2 cellular contexts compared by ENCODE assay signal in the genomic region with DNA sequence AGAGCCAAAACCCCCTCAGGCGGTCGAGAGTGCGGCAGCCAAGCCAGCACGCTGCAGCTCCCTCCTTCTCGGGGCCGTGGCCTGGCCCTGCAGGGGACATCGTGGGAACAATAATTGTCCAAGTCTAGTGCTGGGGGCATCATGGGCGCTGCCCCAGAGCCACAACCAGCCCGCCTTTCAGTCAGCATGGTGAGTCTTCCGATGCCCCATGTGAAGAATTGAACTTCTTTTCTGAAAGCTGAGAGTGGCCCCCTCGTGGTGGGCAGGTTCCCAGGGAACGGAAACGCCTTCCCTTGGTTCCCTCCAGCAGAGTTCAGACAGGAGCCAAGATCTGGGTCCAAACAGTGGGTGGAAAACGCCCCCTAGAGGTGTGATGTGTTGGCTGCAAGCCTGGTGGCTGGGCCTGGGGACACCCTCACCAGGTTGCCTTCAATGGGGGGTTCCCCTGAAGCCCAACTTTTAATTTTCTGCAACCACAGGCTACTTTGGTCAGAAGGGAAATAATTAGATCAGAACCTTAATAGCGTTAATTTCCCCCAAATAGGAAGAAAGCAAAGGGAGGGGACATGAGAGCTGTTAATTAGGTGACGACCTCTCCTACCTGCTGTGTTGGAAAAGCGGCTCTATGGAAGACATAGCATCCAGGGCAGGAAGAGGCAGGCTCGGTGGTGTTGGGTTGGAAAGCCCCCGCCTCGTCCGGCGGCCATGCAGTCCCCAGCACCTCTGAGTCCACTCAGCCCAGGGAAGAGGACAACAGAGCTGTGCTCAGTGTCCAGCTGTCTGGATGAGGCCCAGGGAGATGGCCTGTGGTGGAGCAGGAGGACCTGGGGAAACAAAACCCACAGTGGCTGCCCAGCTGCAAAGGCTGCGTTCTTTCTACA.
TF ChIP-seq lines count a peak whose summit lies in the region.

No MANE protein-coding gene starts in this region.

TF ChIP-seq in Ishikawa, 13 proteins besides CTCF, POLR2A, EP300 and RAD21 (continued from another document):
- TF ChIP-seq, protein P1, sequence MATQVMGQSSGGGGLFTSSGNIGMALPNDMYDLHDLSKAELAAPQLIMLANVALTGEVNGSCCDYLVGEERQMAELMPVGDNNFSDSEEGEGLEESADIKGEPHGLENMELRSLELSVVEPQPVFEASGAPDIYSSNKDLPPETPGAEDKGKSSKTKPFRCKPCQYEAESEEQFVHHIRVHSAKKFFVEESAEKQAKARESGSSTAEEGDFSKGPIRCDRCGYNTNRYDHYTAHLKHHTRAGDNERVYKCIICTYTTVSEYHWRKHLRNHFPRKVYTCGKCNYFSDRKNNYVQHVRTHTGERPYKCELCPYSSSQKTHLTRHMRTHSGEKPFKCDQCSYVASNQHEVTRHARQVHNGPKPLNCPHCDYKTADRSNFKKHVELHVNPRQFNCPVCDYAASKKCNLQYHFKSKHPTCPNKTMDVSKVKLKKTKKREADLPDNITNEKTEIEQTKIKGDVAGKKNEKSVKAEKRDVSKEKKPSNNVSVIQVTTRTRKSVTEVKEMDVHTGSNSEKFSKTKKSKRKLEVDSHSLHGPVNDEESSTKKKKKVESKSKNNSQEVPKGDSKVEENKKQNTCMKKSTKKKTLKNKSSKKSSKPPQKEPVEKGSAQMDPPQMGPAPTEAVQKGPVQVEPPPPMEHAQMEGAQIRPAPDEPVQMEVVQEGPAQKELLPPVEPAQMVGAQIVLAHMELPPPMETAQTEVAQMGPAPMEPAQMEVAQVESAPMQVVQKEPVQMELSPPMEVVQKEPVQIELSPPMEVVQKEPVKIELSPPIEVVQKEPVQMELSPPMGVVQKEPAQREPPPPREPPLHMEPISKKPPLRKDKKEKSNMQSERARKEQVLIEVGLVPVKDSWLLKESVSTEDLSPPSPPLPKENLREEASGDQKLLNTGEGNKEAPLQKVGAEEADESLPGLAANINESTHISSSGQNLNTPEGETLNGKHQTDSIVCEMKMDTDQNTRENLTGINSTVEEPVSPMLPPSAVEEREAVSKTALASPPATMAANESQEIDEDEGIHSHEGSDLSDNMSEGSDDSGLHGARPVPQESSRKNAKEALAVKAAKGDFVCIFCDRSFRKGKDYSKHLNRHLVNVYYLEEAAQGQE (IDR thresholded peaks at IDR 0.05; ENCODE audit: low read depth), result no peak
- TF ChIP-seq YY1 (IDR thresholded peaks at IDR 0.05; ENCODE audit: low read depth) (no peak), NFIC (IDR thresholded peaks at IDR 0.05) (peak; percentile 69), CREB1 (IDR thresholded peaks at IDR 0.05; ENCODE audit: low read depth) (no peak)
- TF ChIP-seq, protein P2, sequence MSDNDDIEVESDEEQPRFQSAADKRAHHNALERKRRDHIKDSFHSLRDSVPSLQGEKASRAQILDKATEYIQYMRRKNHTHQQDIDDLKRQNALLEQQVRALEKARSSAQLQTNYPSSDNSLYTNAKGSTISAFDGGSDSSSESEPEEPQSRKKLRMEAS (IDR thresholded peaks at IDR 0.05), result peak; percentile 46
- TF ChIP-seq, protein P3, sequence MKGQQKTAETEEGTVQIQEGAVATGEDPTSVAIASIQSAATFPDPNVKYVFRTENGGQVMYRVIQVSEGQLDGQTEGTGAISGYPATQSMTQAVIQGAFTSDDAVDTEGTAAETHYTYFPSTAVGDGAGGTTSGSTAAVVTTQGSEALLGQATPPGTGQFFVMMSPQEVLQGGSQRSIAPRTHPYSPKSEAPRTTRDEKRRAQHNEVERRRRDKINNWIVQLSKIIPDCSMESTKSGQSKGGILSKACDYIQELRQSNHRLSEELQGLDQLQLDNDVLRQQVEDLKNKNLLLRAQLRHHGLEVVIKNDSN (IDR thresholded peaks at IDR 0.05), result no peak

TF ChIP-seq in endothelial cell of umbilical vein, 7 proteins besides CTCF, POLR2A, EP300 and RAD21 (continued from another document):
- TF ChIP-seq MYC (IDR thresholded peaks at IDR 0.05; ENCODE audit: low read depth, low read length), result no peak
- peak; percentile 44 for TF ChIP-seq GATA2 (IDR thresholded peaks at IDR 0.05; ENCODE audit: insufficient read depth, insufficient read length, low read depth, low read length)
- no peak for TF ChIP-seq FOS (IDR thresholded peaks at IDR 0.05; ENCODE audit: borderline replicate concordance, insufficient read depth, low read length)
